ENCODE assay signal across 9 cellular contexts in the genomic region with DNA sequence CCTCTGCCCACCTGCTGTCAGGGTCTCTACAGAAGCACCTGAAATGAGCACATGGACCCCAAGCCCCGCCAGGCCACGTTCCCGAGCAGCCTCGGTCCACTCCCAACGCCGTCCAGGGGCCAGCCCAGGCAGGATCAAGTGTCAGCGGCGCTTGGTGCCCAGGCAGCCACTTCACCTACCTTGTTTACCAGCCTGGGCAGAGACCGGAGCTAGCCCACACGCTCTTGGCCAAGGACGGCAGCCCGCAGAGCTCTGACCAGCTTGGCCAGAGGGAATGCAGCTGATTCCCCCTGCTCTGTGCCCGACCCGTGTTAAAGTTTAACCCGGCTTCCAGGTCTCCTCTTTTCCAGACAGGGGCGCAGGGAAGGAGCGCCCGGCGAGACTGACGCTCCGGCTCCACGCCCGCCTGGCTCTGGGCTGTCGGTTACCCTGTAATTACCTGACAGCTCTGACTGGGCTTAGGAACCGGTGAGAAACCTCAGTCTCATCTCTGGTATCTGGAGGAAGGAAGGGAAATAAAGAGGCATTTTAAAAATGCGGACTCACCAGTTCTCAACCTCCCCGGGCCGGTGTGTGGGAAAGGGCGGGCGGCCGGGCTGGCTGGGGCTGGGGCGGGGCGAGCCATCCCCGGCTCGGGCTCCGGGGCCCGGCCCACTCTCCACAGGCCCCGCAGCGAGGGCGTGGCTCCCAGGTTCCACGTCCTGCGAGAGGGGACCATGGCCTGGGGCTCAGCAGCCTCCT. TPM values are rescaled to one million over a fixed set of nuclear protein-coding genes. Genes with fewer than 3 reads are reported as not detected.
DNase-seq lines count a peak whose midpoint lies in the region; ATAC-seq and TF ChIP-seq lines count a peak whose summit lies in the region.
"Had no signal": no experiment of that assay in that cellular context is flagged by ENCODE, and none has a peak within 500 bp of the region (broad histone marks: within the 10 kb centered on the region; RNA-seq: fewer than 3 reads in every experiment).

No MANE protein-coding gene starts in this region.

- H3K4me3 Mint-ChIP-seq in MCF 10A (ENCODE audit: unreplicated experiment): no peak overlapping the region
- no peak overlapping the region for H3K4me3 Mint-ChIP-seq in endothelial cell (ENCODE audit: unreplicated experiment)

- H3K36me3 ChIP-seq in lung (ENCODE audit: control insufficient read depth in 2 of 2, insufficient read depth in 2 of 2, low read length in 2 of 2) (peaks cover 3 to 19% of the 10 kb centered on the region in 2 donors), urinary bladder (ENCODE audit: insufficient read depth) (no peaks in the 10 kb centered on the region), vagina (no peaks in the 10 kb centered on the region)

- peaks cover 16% of the 10 kb centered on the region for H3K36me3 Mint-ChIP-seq in MCF 10A (ENCODE audit: insufficient read depth, unreplicated experiment)
- no peaks in the 10 kb centered on the region for H3K36me3 Mint-ChIP-seq in endothelial cell (ENCODE audit: low read depth, unreplicated experiment)

- WGBS in lung, 2 donors: 71 to 79% methylated on average over 42 of the region's 42 CpGs
- WGBS in urinary bladder: 70% methylated on average over 42 of the region's 42 CpGs

- no peak for TF ChIP-seq POLR2A in vagina (IDR thresholded peaks at IDR 0.05)

- no TSS peak for BruUV-seq in MCF 10A (replicated peaks; lab: Mats Ljungman, UMichigan)

- ATAC-seq in lung (ENCODE audit: insufficient read depth, low FRiP score) (peak; percentile 60), HG03196 (IDR thresholded peaks at IDR 0.05; ENCODE audit: unreplicated experiment) (no peak)

- intact Hi-C loops in MCF 10A (cut with micrococcal nuclease) (no loop called here), vagina (cut with DNase I) (no loop called here)

- DNase-seq in T47D (ENCODE audit: low read depth in 1 of 2, low spot score in 1 of 2): peak; percentile 80 to 93
- no peak for DNase-seq in MCF 10A (ENCODE audit: unreplicated experiment)
- DNase-seq in endothelial cell (ENCODE audit: low spot score): peak; percentile 56
- DNase-seq in lung (ENCODE audit: low spot score): peak; percentile 73
- DNase-seq in vagina (ENCODE audit: extremely low spot score in 2 of 2): no peak
- no peak for DNase-seq in effector CD8-positive, alpha-beta T cell (lab: John Stamatoyannopoulos, UW)
- DNase-seq: activated CD4-positive, alpha-beta T cell treated with anti-CD3 and anti-CD28 coated beads for 1 hour had no signal

- no peaks in the 10 kb centered on the region for H3K27me3 Mint-ChIP-seq in MCF 10A (ENCODE audit: insufficient read depth, unreplicated experiment)
- peaks cover 24% of the 10 kb centered on the region for H3K27me3 Mint-ChIP-seq in endothelial cell (ENCODE audit: unreplicated experiment)

- H3K4me1 Mint-ChIP-seq in MCF 10A (ENCODE audit: insufficient read depth, unreplicated experiment) (peaks cover 33% of the 10 kb centered on the region), endothelial cell (ENCODE audit: unreplicated experiment) (peaks cover 36% of the 10 kb centered on the region)

- CTCF ChIA-PET in MCF 10A (lab: Yijun Ruan, JAX): interaction anchor here (0.6 to 7.7 kb wide), 7 partner anchors 40 to 435 kb away, joined by 3 to 176 read pairs (median 7); no protein-coding TSS in a partner anchor

- H3K9me3 ChIP-seq in lung (ENCODE audit: control insufficient read depth in 2 of 2, insufficient read depth in 1 of 2, low read length in 1 of 2): no peaks in the 10 kb centered on the region
- no peaks in the 10 kb centered on the region for H3K9me3 ChIP-seq in vagina

- no peaks in the 10 kb centered on the region for H3K27me3 ChIP-seq in lung (ENCODE audit: control insufficient read depth, insufficient read depth)
- H3K27me3 ChIP-seq in vagina: no peaks in the 10 kb centered on the region

- H3K27ac Mint-ChIP-seq in MCF 10A (ENCODE audit: low read depth, unreplicated experiment) (no peak overlapping the region), endothelial cell (ENCODE audit: unreplicated experiment) (no peak overlapping the region)

- peak overlapping the region; percentile 13 to 83 for H3K27ac ChIP-seq in lung (ENCODE audit: low read depth in 1 of 2, low read length in 1 of 2)
- H3K27ac ChIP-seq in urinary bladder (ENCODE audit: low read depth): peak overlapping the region; percentile 14
- no peak overlapping the region for H3K27ac ChIP-seq in vagina

- H3K4me3 ChIP-seq in lung: peak overlapping the region; percentile 15
- H3K4me3 ChIP-seq in urinary bladder (ENCODE audit: low read depth, low read length): no peak overlapping the region
- H3K4me3 ChIP-seq in vagina: peak overlapping the region in 1 of 2 donors; percentile 24

- in situ Hi-C loops in T47D (cut with HindIII; ENCODE audit: low pct_unique_long_range_greater_than_20kb, low sequenced_read_pairs): no loop called here

- TF ChIP-seq CTCF in MCF 10A (IDR thresholded peaks at IDR 0.05; ENCODE audit: unreplicated experiment) (no peak), endothelial cell (IDR thresholded peaks at IDR 0.05; ENCODE audit: unreplicated experiment) (no peak), lung (IDR thresholded peaks at IDR 0.05; ENCODE audit: control extremely low read depth, extremely low read depth) (no peak), vagina (IDR thresholded peaks at IDR 0.05) (no peak)

- H3K4me1 ChIP-seq in lung (ENCODE audit: control insufficient read depth in 2 of 2, insufficient read depth in 2 of 2, low read length in 2 of 2) (peaks cover 3 to 29% of the 10 kb centered on the region in 2 donors), urinary bladder (ENCODE audit: insufficient read depth) (no peaks in the 10 kb centered on the region), vagina (peaks cover 43% of the 10 kb centered on the region)

- H3K9me3 Mint-ChIP-seq in MCF 10A (ENCODE audit: unreplicated experiment): no peaks in the 10 kb centered on the region
- H3K9me3 Mint-ChIP-seq in endothelial cell (ENCODE audit: unreplicated experiment): no peaks in the 10 kb centered on the region

- POLR2A ChIA-PET in MCF 10A (lab: Yijun Ruan, JAX): interaction anchor here (1.1 kb wide), 1 partner anchor 330 kb away, joined by 3 read pairs; no protein-coding TSS in a partner anchor

RNA-seq across cellular contexts. Expression of a gene that starts 4.6 kb away (rescaled TPM):
- total RNA-seq in MCF 10A (2022) (97.1 and 120 TPM in 2 replicates), endothelial cell (ENCODE audit: unreplicated experiment) (15.4 TPM), lung (100 to 1,000 TPM in 1 of 2 donors, 10 to 100 TPM in 1; 84.6 to 137 TPM), urinary bladder (22.7 TPM), vagina (36.8 TPM)
- polyA plus RNA-seq in lung (10 to 100 TPM; 65.9 to 94.5 TPM), urinary bladder (23.7 TPM)

Comparison
In these comparisons a context has a peak if more than half of its experiments do, and no peak if none do; other contexts are left out.
1. DNase-seq: peak in T47D (2 of 2), endothelial cell (single experiment) and lung (single experiment); none in MCF 10A (single experiment), vagina (0 of 2) and effector CD8-positive, alpha-beta T cell (single experiment).